20 cellular contexts compared by ENCODE assay signal in genomic region chr18:59038295-59039039, GRCh38.
DNase-seq lines count a peak whose midpoint lies in the region; ATAC-seq, FAIRE-seq and TF ChIP-seq lines count a peak whose summit lies in the region.
"Had no signal": no experiment of that assay in that cellular context is flagged by ENCODE, and none has a peak within 500 bp of the region (broad histone marks: within the 10 kb centered on the region; RNA-seq: fewer than 3 reads in every experiment).

No MANE protein-coding gene starts in this region.

- TF ChIP-seq EP300 in GM12878 (IDR thresholded peaks at IDR 0.05; ENCODE audit: borderline replicate concordance in 1 of 2, control insufficient read depth in 1 of 2, low read depth in 2 of 2, low read length in 2 of 2) = no peak

- TF ChIP-seq RAD21 in GM12878 (IDR thresholded peaks at IDR 0.05; ENCODE audit: insufficient read depth, low read depth, low read length) = no peak

- H3K27ac Mint-ChIP-seq in activated CD8-positive, alpha-beta T cell treated with anti-CD3 and anti-CD28 coated beads for 36 hours = peak overlapping the region; percentile 14
- H3K27ac Mint-ChIP-seq in activated CD8-positive, alpha-beta T cell treated with anti-CD3 and anti-CD28 coated beads, Interleukin-2, amount 10 ng/mL, durations not matched to agents 7 days and 5 days = no peak overlapping the region
- peak overlapping the region; percentile 89 for H3K27ac Mint-ChIP-seq in stimulated activated memory B cell treated with anti-CD40 and anti-IgM and Interleukin-4, amounts not matched to agents 10 μg/mL and 1 μg/mL and 100 μg/mL, for 72 hours

- H3K27me3 Mint-ChIP-seq in activated CD8-positive, alpha-beta T cell treated with anti-CD3 and anti-CD28 coated beads for 36 hours = peaks cover 6% of the 10 kb centered on the region
- H3K27me3 Mint-ChIP-seq in activated CD8-positive, alpha-beta T cell treated with anti-CD3 and anti-CD28 coated beads, Interleukin-2, amount 10 ng/mL, durations not matched to agents 7 days and 5 days (ENCODE audit: low read depth) = peaks cover 3% of the 10 kb centered on the region
- no peaks in the 10 kb centered on the region for H3K27me3 Mint-ChIP-seq in stimulated activated memory B cell treated with anti-CD40 and anti-IgM and Interleukin-4, amounts not matched to agents 10 μg/mL and 1 μg/mL and 100 μg/mL, for 72 hours

- POLR2A ChIA-PET in activated CD8-positive, alpha-beta T cell treated with anti-CD3 and anti-CD28 coated beads for 36 hours (lab: Charles Lee) = interaction anchor here (0.8 kb wide), 1 partner anchor 14 kb away, joined by 3 read pairs; no protein-coding TSS in a partner anchor
- POLR2A ChIA-PET in activated CD8-positive, alpha-beta T cell treated with anti-CD3 and anti-CD28 coated beads, Interleukin-2, amount 10 ng/mL, durations not matched to agents 7 days and 5 days (lab: Charles Lee) = no interaction called here
- POLR2A ChIA-PET in GM12878 (lab: Charles Lee) (no interaction called here), PC-3 (lab: Charles Lee; ENCODE audit: unreplicated experiment) (no interaction called here)

- RAD21 ChIA-PET in GM12878 (lab: Charles Lee; ENCODE audit: unreplicated experiment) = no interaction called here

- intact Hi-C loops in activated CD8-positive, alpha-beta T cell treated with anti-CD3 and anti-CD28 coated beads for 36 hours (cut with micrococcal nuclease) = no loop called here
- intact Hi-C loops in GM12878 (cut with micrococcal nuclease; ENCODE audit: unreplicated experiment) = no loop called here
- intact Hi-C loops in PC-3 (cut with micrococcal nuclease) = no loop called here

- SMC1A ChIA-PET in GM12878 (lab: Charles Lee; ENCODE audit: uncharacterized antibody, unreplicated experiment) = interaction anchor here (0.6 to 1.5 kb wide), 4 partner anchors 20 to 265 kb away, joined by 3 to 5 read pairs (median 3); no protein-coding TSS in a partner anchor

- BruUV-seq in GM12878 (replicated peaks; lab: Mats Ljungman, UMichigan) (no TSS peak), PC-3 (replicated peaks; lab: Mats Ljungman, UMichigan) (no TSS peak)

- no peak overlapping the region for H3K4me3 Mint-ChIP-seq in activated CD8-positive, alpha-beta T cell treated with anti-CD3 and anti-CD28 coated beads for 36 hours
- no peak overlapping the region for H3K4me3 Mint-ChIP-seq in activated CD8-positive, alpha-beta T cell treated with anti-CD3 and anti-CD28 coated beads, Interleukin-2, amount 10 ng/mL, durations not matched to agents 7 days and 5 days
- no peak overlapping the region for H3K4me3 Mint-ChIP-seq in stimulated activated memory B cell treated with anti-CD40 and anti-IgM and Interleukin-4, amounts not matched to agents 10 μg/mL and 1 μg/mL and 100 μg/mL, for 72 hours
- H3K4me3 Mint-ChIP-seq: CD14-positive monocyte had no signal

- H3K9me2 ChIP-seq in PC-3 (replicated peaks; ENCODE audit: low read length) = no peaks in the 10 kb centered on the region

- H4K20me1 ChIP-seq in GM12878 (ENCODE audit: control insufficient read depth, insufficient read depth) (no peaks in the 10 kb centered on the region), PC-3 (ENCODE audit: low read length) (no peaks in the 10 kb centered on the region)

- H3K27me3 ChIP-seq in GM12878 (replicated peaks in 1 of 2; ENCODE audit: control insufficient read depth in 2 of 2, insufficient read depth in 2 of 2, low read length in 1 of 2) (peaks cover 0 to 3% of the 10 kb centered on the region in 2 experiments; a peak in 1 of 4 replicates), PC-3 (ENCODE audit: low read length) (no peaks in the 10 kb centered on the region)

- no peaks in the 10 kb centered on the region for H3K36me3 Mint-ChIP-seq in activated CD8-positive, alpha-beta T cell treated with anti-CD3 and anti-CD28 coated beads for 36 hours (ENCODE audit: low read depth)
- H3K36me3 Mint-ChIP-seq in activated CD8-positive, alpha-beta T cell treated with anti-CD3 and anti-CD28 coated beads, Interleukin-2, amount 10 ng/mL, durations not matched to agents 7 days and 5 days (ENCODE audit: low read depth) = no peaks in the 10 kb centered on the region
- peaks cover 10% of the 10 kb centered on the region for H3K36me3 Mint-ChIP-seq in stimulated activated memory B cell treated with anti-CD40 and anti-IgM and Interleukin-4, amounts not matched to agents 10 μg/mL and 1 μg/mL and 100 μg/mL, for 72 hours
- H3K36me3 Mint-ChIP-seq: CD14-positive monocyte had no signal

- H3K9me3 ChIP-seq in GM12878 (replicated peaks; ENCODE audit: control insufficient read depth, insufficient read depth, low read length) (no peaks in the 10 kb centered on the region), PC-3 (ENCODE audit: low read length) (no peaks in the 10 kb centered on the region)

- peaks cover 15% of the 10 kb centered on the region for H3K4me1 Mint-ChIP-seq in activated CD8-positive, alpha-beta T cell treated with anti-CD3 and anti-CD28 coated beads for 36 hours (ENCODE audit: low read depth)
- H3K4me1 Mint-ChIP-seq in activated CD8-positive, alpha-beta T cell treated with anti-CD3 and anti-CD28 coated beads, Interleukin-2, amount 10 ng/mL, durations not matched to agents 7 days and 5 days (ENCODE audit: low read depth) = no peaks in the 10 kb centered on the region
- peaks cover 24% of the 10 kb centered on the region for H3K4me1 Mint-ChIP-seq in stimulated activated memory B cell treated with anti-CD40 and anti-IgM and Interleukin-4, amounts not matched to agents 10 μg/mL and 1 μg/mL and 100 μg/mL, for 72 hours
- H3K4me1 Mint-ChIP-seq: CD14-positive monocyte had no signal

- H3K27ac ChIP-seq in GM12878 (ENCODE audit: control insufficient read depth, insufficient read depth) (no peak overlapping the region), PC-3 (ENCODE audit: low read length) (no peak overlapping the region)
- H3K27ac ChIP-seq: HL-60 had no signal

- no peak overlapping the region for H3K4me2 ChIP-seq in GM12878 (ENCODE audit: control insufficient read depth, insufficient read depth)
- H3K4me2 ChIP-seq in PC-3 (ENCODE audit: low read length) = no peak overlapping the region

- peaks cover 4% of the 10 kb centered on the region for H3K9me3 Mint-ChIP-seq in activated CD8-positive, alpha-beta T cell treated with anti-CD3 and anti-CD28 coated beads for 36 hours
- H3K9me3 Mint-ChIP-seq in activated CD8-positive, alpha-beta T cell treated with anti-CD3 and anti-CD28 coated beads, Interleukin-2, amount 10 ng/mL, durations not matched to agents 7 days and 5 days (ENCODE audit: insufficient read depth) = no peaks in the 10 kb centered on the region
- peaks cover 8% of the 10 kb centered on the region for H3K9me3 Mint-ChIP-seq in stimulated activated memory B cell treated with anti-CD40 and anti-IgM and Interleukin-4, amounts not matched to agents 10 μg/mL and 1 μg/mL and 100 μg/mL, for 72 hours
- H3K9me3 Mint-ChIP-seq: CD14-positive monocyte had no signal

- H2AFZ ChIP-seq in GM12878 (ENCODE audit: control insufficient read depth, low read depth, low read length) (no peak overlapping the region), PC-3 (ENCODE audit: low read length) (no peak overlapping the region)

- H3K9ac ChIP-seq in GM12878 (ENCODE audit: control insufficient read depth, insufficient read depth, low read length) (no peak overlapping the region), PC-3 (ENCODE audit: low read length) (no peak overlapping the region)

- H3K4me3 ChIP-seq in GM12878 (no peak overlapping the region), PC-3 (ENCODE audit: low read length) (no peak overlapping the region)

- H3K36me3 ChIP-seq in GM12878 (ENCODE audit: control insufficient read depth in 2 of 2, insufficient read depth in 2 of 2, low read length in 1 of 2) (no peaks in the 10 kb centered on the region), PC-3 (ENCODE audit: low read depth, low read length) (no peaks in the 10 kb centered on the region)

- H3K4me1 ChIP-seq in GM12878 (ENCODE audit: control insufficient read depth, insufficient read depth, low read length) (no peaks in the 10 kb centered on the region), PC-3 (ENCODE audit: insufficient read depth, low read length) (no peaks in the 10 kb centered on the region)

- H3F3A ChIP-seq in PC-3 (ENCODE audit: low read length, unreplicated experiment) = no peaks in the 10 kb centered on the region

- in situ Hi-C loops in GM12878 (cut with MboI) = no loop called here

- no peak for TF ChIP-seq POLR2A in GM12878 (IDR thresholded peaks at IDR 0.05; ENCODE audit: low read depth, low read length)

- DNase-seq in activated CD8-positive, alpha-beta T cell treated with anti-CD3 and anti-CD28 coated beads for 36 hours = no peak
- DNase-seq in activated CD8-positive, alpha-beta T cell treated with anti-CD3 and anti-CD28 coated beads, Interleukin-2, amount 10 ng/mL, durations not matched to agents 7 days and 5 days = no peak
- DNase-seq in GM12878 (ENCODE audit: low read depth, low spot score) (no peak), NCI-H2029 treated with DMSO at 0.1 percent for 48 hours (lab: John Stamatoyannopoulos, UW) (no peak), PC-3 (no peak)
- DNase-seq: COR-L47; GOT3; KBM-7; NCI-H1048; NCI-H146; NCI-H2107; NCI-H345; NCI-H526 treated with DMSO at 0.1 percent for 48 hours; NK-92 treated with Interleukin-12 subunit alpha and Interleukin-12 subunit beta, amount 100 ng/mL, for 24 hours; OCI-M1 had no signal

- WGBS in GM12878 (ENCODE audit: insufficient coverage, insufficient replicate concordance, low lambda C conversion rate, missing lambda C conversion rate) = 3% methylated on average over 8 of the region's 8 CpGs

- TF ChIP-seq CTCF in activated CD8-positive, alpha-beta T cell treated with anti-CD3 and anti-CD28 coated beads for 36 hours (IDR thresholded peaks at IDR 0.05) = no peak
- TF ChIP-seq CTCF in GM12878 (IDR thresholded peaks at IDR 0.05 in 2 of 3, conservative IDR thresholded peaks at IDR 0.05 in 1 of 3; ENCODE audit: control insufficient read depth in 2 of 3, extremely low read depth in 1 of 3, insufficient read depth in 1 of 3, low read depth in 3 of 3, low read length in 3 of 3) = no peak
- no peak for TF ChIP-seq CTCF in PC-3 (conservative IDR thresholded peaks at IDR 0.05; ENCODE audit: low read depth, low read length)

- FAIRE-seq in G401.6 (lab: Jason Lieb, UNC) (peak; percentile 8), GM12878 (lab: Jason Lieb, UNC) (no peak)

- peak; percentile 20 for ATAC-seq in activated CD8-positive, alpha-beta T cell treated with anti-CD3 and anti-CD28 coated beads for 36 hours
- ATAC-seq in activated CD8-positive, alpha-beta T cell treated with anti-CD3 and anti-CD28 coated beads, Interleukin-2, amount 10 ng/mL, durations not matched to agents 7 days and 5 days = no peak
- ATAC-seq in GM12878 (no peak), PC-3 (no peak), GM21737 (IDR thresholded peaks at IDR 0.05; ENCODE audit: unreplicated experiment) (no peak)
- ATAC-seq in stimulated activated memory B cell treated with anti-CD40 and anti-IgM and Interleukin-4, amounts not matched to agents 10 μg/mL and 1 μg/mL and 100 μg/mL, for 72 hours = no peak

- CTCF ChIA-PET in activated CD8-positive, alpha-beta T cell treated with anti-CD3 and anti-CD28 coated beads for 36 hours (lab: Charles Lee) = interaction anchor here (1.1 to 3.7 kb wide), 2 partner anchors 32 to 270 kb away, joined by 4 to 12 read pairs; no protein-coding TSS in a partner anchor
- CTCF ChIA-PET in activated CD8-positive, alpha-beta T cell treated with anti-CD3 and anti-CD28 coated beads, Interleukin-2, amount 10 ng/mL, durations not matched to agents 7 days and 5 days (lab: Charles Lee) = interaction anchor here (1.2 kb wide), 1 partner anchor 14 kb away, joined by 4 read pairs; no protein-coding TSS in a partner anchor
- CTCF ChIA-PET in GM12878 (lab: Yijun Ruan, JAX) = interaction anchor here (0.6 to 1.5 kb wide), 7 partner anchors 14 to 641 kb away, joined by 3 to 6 read pairs (median 4); no protein-coding TSS in a partner anchor
- CTCF ChIA-PET in PC-3 (lab: Charles Lee) = no interaction called here

- H3K79me2 ChIP-seq in GM12878 (ENCODE audit: control insufficient read depth, insufficient read depth, low read length) = no peaks in the 10 kb centered on the region
- no peaks in the 10 kb centered on the region for H3K79me2 ChIP-seq in PC-3 (ENCODE audit: low read length)
